ENCODE assay signal across 3 cellular contexts in the genomic region with DNA sequence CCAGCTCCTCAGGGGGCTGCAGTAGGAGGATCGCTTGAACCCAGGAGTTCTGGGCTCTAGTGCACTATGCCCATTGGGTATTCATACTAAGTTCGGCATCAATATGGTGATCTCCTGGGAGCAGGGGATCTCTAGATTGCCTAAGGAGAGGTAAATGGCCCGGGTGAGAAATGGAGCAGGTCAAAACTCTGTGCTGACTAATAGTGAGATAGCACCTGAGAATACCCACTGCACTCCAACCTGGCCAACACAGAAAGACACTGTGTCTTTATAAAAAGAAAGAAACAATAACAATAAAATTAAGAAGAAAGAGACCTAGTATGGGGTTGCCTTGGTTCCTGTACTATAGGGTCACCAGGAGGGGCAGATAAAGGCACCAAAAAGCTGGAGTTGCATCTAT.
TF ChIP-seq lines count a peak whose summit lies in the region.

No MANE protein-coding gene starts in this region.

TF ChIP-seq in SK-N-SH, 30 proteins besides CTCF, POLR2A, EP300 and RAD21 (continues in another document):
- TF ChIP-seq, protein P1, sequence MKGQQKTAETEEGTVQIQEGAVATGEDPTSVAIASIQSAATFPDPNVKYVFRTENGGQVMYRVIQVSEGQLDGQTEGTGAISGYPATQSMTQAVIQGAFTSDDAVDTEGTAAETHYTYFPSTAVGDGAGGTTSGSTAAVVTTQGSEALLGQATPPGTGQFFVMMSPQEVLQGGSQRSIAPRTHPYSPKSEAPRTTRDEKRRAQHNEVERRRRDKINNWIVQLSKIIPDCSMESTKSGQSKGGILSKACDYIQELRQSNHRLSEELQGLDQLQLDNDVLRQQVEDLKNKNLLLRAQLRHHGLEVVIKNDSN (IDR thresholded peaks at IDR 0.05; ENCODE audit: borderline replicate concordance, low read depth) = no peak
- TF ChIP-seq ZBTB33 (IDR thresholded peaks at IDR 0.05; ENCODE audit: borderline replicate concordance, low read depth) (no peak), POLR2AphosphoS5 (IDR thresholded peaks at IDR 0.05; ENCODE audit: low read depth, low read length) (no peak), MAX (IDR thresholded peaks at IDR 0.05; ENCODE audit: low read depth) (no peak), NFIC (IDR thresholded peaks at IDR 0.05; ENCODE audit: borderline replicate concordance) (no peak), ELF1 (IDR thresholded peaks at IDR 0.05) (no peak), SMC3 (IDR thresholded peaks at IDR 0.05; ENCODE audit: low read depth, low read length) (no peak), RCOR1 (IDR thresholded peaks at IDR 0.05; ENCODE audit: low read length) (no peak)
- TF ChIP-seq, protein P2, sequence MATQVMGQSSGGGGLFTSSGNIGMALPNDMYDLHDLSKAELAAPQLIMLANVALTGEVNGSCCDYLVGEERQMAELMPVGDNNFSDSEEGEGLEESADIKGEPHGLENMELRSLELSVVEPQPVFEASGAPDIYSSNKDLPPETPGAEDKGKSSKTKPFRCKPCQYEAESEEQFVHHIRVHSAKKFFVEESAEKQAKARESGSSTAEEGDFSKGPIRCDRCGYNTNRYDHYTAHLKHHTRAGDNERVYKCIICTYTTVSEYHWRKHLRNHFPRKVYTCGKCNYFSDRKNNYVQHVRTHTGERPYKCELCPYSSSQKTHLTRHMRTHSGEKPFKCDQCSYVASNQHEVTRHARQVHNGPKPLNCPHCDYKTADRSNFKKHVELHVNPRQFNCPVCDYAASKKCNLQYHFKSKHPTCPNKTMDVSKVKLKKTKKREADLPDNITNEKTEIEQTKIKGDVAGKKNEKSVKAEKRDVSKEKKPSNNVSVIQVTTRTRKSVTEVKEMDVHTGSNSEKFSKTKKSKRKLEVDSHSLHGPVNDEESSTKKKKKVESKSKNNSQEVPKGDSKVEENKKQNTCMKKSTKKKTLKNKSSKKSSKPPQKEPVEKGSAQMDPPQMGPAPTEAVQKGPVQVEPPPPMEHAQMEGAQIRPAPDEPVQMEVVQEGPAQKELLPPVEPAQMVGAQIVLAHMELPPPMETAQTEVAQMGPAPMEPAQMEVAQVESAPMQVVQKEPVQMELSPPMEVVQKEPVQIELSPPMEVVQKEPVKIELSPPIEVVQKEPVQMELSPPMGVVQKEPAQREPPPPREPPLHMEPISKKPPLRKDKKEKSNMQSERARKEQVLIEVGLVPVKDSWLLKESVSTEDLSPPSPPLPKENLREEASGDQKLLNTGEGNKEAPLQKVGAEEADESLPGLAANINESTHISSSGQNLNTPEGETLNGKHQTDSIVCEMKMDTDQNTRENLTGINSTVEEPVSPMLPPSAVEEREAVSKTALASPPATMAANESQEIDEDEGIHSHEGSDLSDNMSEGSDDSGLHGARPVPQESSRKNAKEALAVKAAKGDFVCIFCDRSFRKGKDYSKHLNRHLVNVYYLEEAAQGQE (IDR thresholded peaks at IDR 0.05; ENCODE audit: low read depth, low read length) = no peak

TF ChIP-seq in SK-N-SH treated with all-trans-retinoic acid at 6 μM for 48 hours, 23 proteins besides CTCF, POLR2A, EP300 and RAD21:
- no peak for TF ChIP-seq ZNF565 (CRISPR knock-in tag; conservative IDR thresholded peaks at IDR 0.05; ENCODE audit: low read depth)
- TF ChIP-seq ZNF8 (CRISPR knock-in tag; IDR thresholded peaks at IDR 0.05) = no peak
- no peak for TF ChIP-seq CSRNP3 (CRISPR knock-in tag; IDR thresholded peaks at IDR 0.05)
- TF ChIP-seq POU6F1 (CRISPR knock-in tag; IDR thresholded peaks at IDR 0.05; ENCODE audit: borderline replicate concordance, low read depth) = no peak

TF ChIP-seq in GM23338, 12 proteins besides CTCF, POLR2A, EP300 and RAD21:
- TF ChIP-seq ZNF331 (CRISPR knock-in tag; IDR thresholded peaks at IDR 0.05; ENCODE audit: low read depth) (no peak), EZH2 (IDR thresholded peaks at IDR 0.05; ENCODE audit: low read depth, unreplicated experiment) (no peak), NANOG (IDR thresholded peaks at IDR 0.05; ENCODE audit: borderline replicate concordance) (no peak)
